In genomic region chr12:102172436-102172835, GRCh38 we compare ENCODE assay signal across 14 cellular contexts. TPM values are rescaled to one million over a fixed set of nuclear protein-coding genes. Genes with fewer than 3 reads are reported as not detected.
DNase-seq lines count a peak whose midpoint lies in the region; ATAC-seq and TF ChIP-seq lines count a peak whose summit lies in the region.
"Had no signal": no experiment of that assay in that cellular context is flagged by ENCODE, and none has a peak within 500 bp of the region (broad histone marks: within the 10 kb centered on the region; RNA-seq: fewer than 3 reads in every experiment).

No MANE protein-coding gene starts in this region.

- intact Hi-C loops in Right ventricle myocardium superior (cut with DNase I): no loop called here
- intact Hi-C loops in left lung (cut with DNase I): no loop called here
- intact Hi-C loops in aorta (cut with DNase I): loop anchor here in 1 of 2 donors (5.0 kb wide), 1 partner anchor 310 kb away; the partner anchor contains the start of gene IGF1

- ATAC-seq in Right ventricle myocardium superior (ENCODE audit: poor library complexity) (peak; percentile 45), left lung (peak; percentile 16), aorta (ENCODE audit: low FRiP score) (peak; percentile 62), HG03095 (IDR thresholded peaks at IDR 0.05; ENCODE audit: unreplicated experiment) (no peak), GM21515 (IDR thresholded peaks at IDR 0.05; ENCODE audit: unreplicated experiment) (no peak)

- H3K36me3 ChIP-seq in right atrium auricular region (no peaks in the 10 kb centered on the region), left lung (no peaks in the 10 kb centered on the region), aorta (ENCODE audit: control insufficient read depth in 1 of 2, insufficient read depth in 2 of 2, low read length in 1 of 2) (no peaks in the 10 kb centered on the region)
- H3K36me3 ChIP-seq: thyroid gland had no signal

- H3K27me3 ChIP-seq in right atrium auricular region (no peaks in the 10 kb centered on the region), left lung (no peaks in the 10 kb centered on the region), aorta (ENCODE audit: control insufficient read depth in 1 of 2, insufficient read depth in 2 of 2, low read length in 1 of 2) (no peaks in the 10 kb centered on the region)
- H3K27me3 ChIP-seq: thyroid gland had no signal

- H3K27ac ChIP-seq in right atrium auricular region: peak overlapping the region in 1 of 2 donors; percentile 24
- no peak overlapping the region for H3K27ac ChIP-seq in left lung
- H3K27ac ChIP-seq in aorta (ENCODE audit: low read depth in 1 of 2, low read length in 2 of 2): no peak overlapping the region
- H3K27ac ChIP-seq: parathyroid adenoma, thyroid gland had no signal

- H3K4me1 ChIP-seq in right atrium auricular region (no peaks in the 10 kb centered on the region), left lung (no peaks in the 10 kb centered on the region), aorta (ENCODE audit: control insufficient read depth in 1 of 2, insufficient read depth in 2 of 2, low read length in 2 of 2) (peaks cover 0 to 2% of the 10 kb centered on the region in 2 donors)
- H3K4me1 ChIP-seq: parathyroid adenoma, thyroid gland had no signal

- H3K4me3 ChIP-seq in right atrium auricular region: no peak overlapping the region
- no peak overlapping the region for H3K4me3 ChIP-seq in choroid plexus epithelial cell (ENCODE audit: low read depth, low read length)
- no peak overlapping the region for H3K4me3 ChIP-seq in left lung
- no peak overlapping the region for H3K4me3 ChIP-seq in aorta (ENCODE audit: low read length in 2 of 2)
- H3K4me3 ChIP-seq: thyroid gland had no signal

- TF ChIP-seq CTCF in right atrium auricular region (IDR thresholded peaks at IDR 0.05) (no peak), choroid plexus epithelial cell (conservative IDR thresholded peaks at IDR 0.05; ENCODE audit: low read depth, low read length) (no peak), left lung (IDR thresholded peaks at IDR 0.05) (no peak)

- H3K9me3 ChIP-seq in right atrium auricular region (no peaks in the 10 kb centered on the region), left lung (no peaks in the 10 kb centered on the region), aorta (ENCODE audit: control insufficient read depth, low read length) (no peaks in the 10 kb centered on the region)
- H3K9me3 ChIP-seq: thyroid gland had no signal

- DNase-seq in Right ventricle myocardium superior: no peak
- DNase-seq in right atrium auricular region (ENCODE audit: low spot score): no peak
- DNase-seq in choroid plexus epithelial cell (ENCODE audit: low read depth): peak; percentile 90
- DNase-seq in left lung: no peak
- no peak for DNase-seq in aorta
- no peak for DNase-seq in 8988T
- DNase-seq: activated CD4-positive, alpha-beta T cell treated with anti-CD3 and anti-CD28 coated beads, Interleukin-2, amount 50 U/mL, for 48 hours; NCI-H187; NCI-H524 treated with DMSO at 0.1 percent for 48 hours; thyroid gland had no signal

RNA-seq across cellular contexts. Expression of gene PMCH, which starts 25.2 kb away (rescaled TPM):
- total RNA-seq in Right ventricle myocardium superior (not detected), right atrium auricular region (not detected), left lung (not detected), aorta (not detected)
- not detected for polyA plus RNA-seq in aorta
- total RNA-seq: thyroid gland had no signal
- polyA plus RNA-seq: AG04450 had no signal

RNA-seq across cellular contexts. Expression of gene PARPBP, which starts 52.5 kb away (rescaled TPM):
- total RNA-seq in Right ventricle myocardium superior: 0.24 TPM
- total RNA-seq in right atrium auricular region: 1 to 10 TPM in 1 of 2 donors, under 1 TPM in 1; 0.28 to 2.2 TPM
- total RNA-seq in left lung: 1 to 10 TPM; 4.4 to 4.7 TPM
- 1 to 10 TPM; 2.9 to 7.2 TPM for total RNA-seq in aorta
- polyA plus RNA-seq in aorta: 1 to 10 TPM in 1 of 2 donors, under 1 TPM in 1; 0.41 to 1.1 TPM

RNA-seq across cellular contexts. Expression of gene NUP37, which starts 52.5 kb away (rescaled TPM):
- total RNA-seq in Right ventricle myocardium superior: 17.1 TPM
- total RNA-seq in right atrium auricular region: 10 to 100 TPM in 1 of 2 donors, 1 to 10 TPM in 1; 8.1 to 15.4 TPM
- total RNA-seq in left lung: 10 to 100 TPM; 22.7 to 26.2 TPM
- total RNA-seq in aorta: 10 to 100 TPM; 12.6 to 16.1 TPM
- polyA plus RNA-seq in aorta: 1 to 10 TPM; 9.5 to 9.7 TPM

Comparison
In these comparisons a context has a peak if more than half of its experiments do, and no peak if none do; other contexts are left out.
1. ATAC-seq: peak in Right ventricle myocardium superior (single experiment), left lung (single experiment) and aorta (single experiment); none in HG03095 (single experiment) and GM21515 (single experiment).